8 cellular contexts compared by ENCODE assay signal in the genomic region with DNA sequence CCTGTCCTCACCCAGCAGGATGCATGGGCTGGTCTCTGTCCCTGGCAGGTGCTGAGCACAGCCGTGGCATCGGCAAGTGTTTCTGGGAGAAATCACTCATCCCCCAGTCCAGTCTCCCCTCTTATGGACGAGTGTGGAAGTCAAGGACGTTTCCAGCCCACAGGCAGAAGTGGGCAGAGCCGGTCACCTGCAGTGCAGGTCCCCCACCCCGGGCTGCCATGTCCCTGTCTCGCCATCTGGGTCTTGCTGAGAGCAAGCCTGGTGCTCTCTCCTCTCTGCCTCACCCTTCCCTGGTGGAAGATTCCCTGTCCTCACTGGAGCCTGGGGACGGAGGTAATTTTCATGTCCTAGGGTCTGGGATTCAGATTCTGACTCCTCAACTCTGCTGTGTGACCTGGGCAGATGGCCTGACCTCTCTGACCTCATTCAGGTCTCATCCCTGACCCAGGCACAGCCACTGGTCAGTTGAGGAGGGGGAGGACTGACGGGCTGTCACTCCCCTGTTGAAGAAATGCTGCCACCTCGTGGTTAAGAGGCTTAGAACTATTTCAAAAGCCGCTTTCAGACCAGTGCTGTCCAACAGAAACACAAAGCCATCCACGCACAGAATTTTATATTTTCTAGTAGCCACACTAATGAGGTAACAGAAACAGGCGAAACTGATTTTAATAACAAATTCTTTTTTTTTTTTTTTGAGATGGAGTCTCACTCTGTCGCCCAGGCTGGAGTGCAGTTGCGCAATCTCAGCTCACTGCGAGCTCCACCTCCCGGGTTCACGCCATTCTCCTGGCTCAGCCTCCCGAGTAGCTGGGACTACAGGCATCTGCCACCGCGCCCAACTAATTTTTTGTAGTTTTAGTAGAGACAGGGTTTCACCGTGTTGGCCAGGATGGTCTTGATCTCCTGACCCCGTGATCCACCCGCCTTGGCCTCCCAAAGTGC. TPM values are rescaled to one million over a fixed set of nuclear protein-coding genes. Genes with fewer than 3 reads are reported as not detected.
DNase-seq lines count a peak whose midpoint lies in the region; ATAC-seq and TF ChIP-seq lines count a peak whose summit lies in the region.

No MANE protein-coding gene starts in this region.

- TF ChIP-seq CTCF in GM12865 (IDR thresholded peaks at IDR 0.05; ENCODE audit: insufficient read depth, low read depth, low read length, missing control alignments) (peak; percentile 55), sigmoid colon (IDR thresholded peaks at IDR 0.05) (peak; percentile 44 to 61 (median 58))

- H3K4me1 ChIP-seq in adipocyte (ENCODE audit: control insufficient read depth, insufficient read depth, low read length) (peaks cover 22% of the 10 kb centered on the region), right cardiac atrium (ENCODE audit: control insufficient read depth, insufficient read depth, low read length) (no peaks in the 10 kb centered on the region), sigmoid colon (peaks cover 0 to 23% (median 22%) of the 10 kb centered on the region in 4 donors)

- H3K9ac ChIP-seq in adipocyte (ENCODE audit: low read length) = peak overlapping the region; percentile 77

- H3K36me3 ChIP-seq in adipocyte (ENCODE audit: control insufficient read depth, insufficient read depth, low read length, severe bottlenecking) = no peaks in the 10 kb centered on the region
- no peaks in the 10 kb centered on the region for H3K36me3 ChIP-seq in sigmoid colon

- ATAC-seq in right cardiac atrium (peak; percentile 53 to 55), GM21717 (IDR thresholded peaks at IDR 0.05; ENCODE audit: unreplicated experiment) (no peak), GM21723 (IDR thresholded peaks at IDR 0.05; ENCODE audit: unreplicated experiment) (no peak)

- no peak overlapping the region for H3K27ac ChIP-seq in right cardiac atrium (ENCODE audit: low read length)
- no peak overlapping the region for H3K27ac ChIP-seq in sigmoid colon

- H3K27me3 ChIP-seq in adipocyte (replicated peaks; ENCODE audit: control insufficient read depth, insufficient read depth, low read length) (peaks cover 16% of the 10 kb centered on the region), right cardiac atrium (ENCODE audit: control insufficient read depth, insufficient read depth) (no peaks in the 10 kb centered on the region), sigmoid colon (peaks cover 13 to 41% (median 32%) of the 10 kb centered on the region in 3 donors)

- 48% methylated on average over 24 of the region's 24 CpGs for WGBS in right cardiac atrium
- whole genome bisulfite sequencing in sigmoid colon, 2 donors = 39 to 56% methylated on average over 24 of the region's 24 CpGs

- H3K4me3 ChIP-seq in GM12865 (ENCODE audit: low read depth, low read length) (no peak overlapping the region), adipocyte (ENCODE audit: low read length) (peak overlapping the region; percentile 78), right cardiac atrium (ENCODE audit: low read length) (no peak overlapping the region), sigmoid colon (no peak overlapping the region)

- no peak for TF ChIP-seq POLR2A in sigmoid colon (IDR thresholded peaks at IDR 0.05)

- TF ChIP-seq EP300 in sigmoid colon (IDR thresholded peaks at IDR 0.05) = no peak

- H3K9me3 ChIP-seq in adipocyte (ENCODE audit: control insufficient read depth, low read length) (no peaks in the 10 kb centered on the region), right cardiac atrium (ENCODE audit: control insufficient read depth, low read length) (no peaks in the 10 kb centered on the region), sigmoid colon (no peaks in the 10 kb centered on the region)

- DNase-seq in Ammon's horn (ENCODE audit: low spot score) (peak; percentile 75), GM12865 (ENCODE audit: low read depth) (peak; percentile 68), NCI-H2029 treated with DMSO at 0.1 percent for 48 hours (lab: John Stamatoyannopoulos, UW) (peak; percentile 33), adipocyte (ENCODE audit: low read depth) (peak; percentile 94), right cardiac atrium (peak in 2 of 3 donors; percentile 46 to 70), sigmoid colon (no peak)

- intact Hi-C loops in right cardiac atrium (cut with DNase I) = loop anchor here (2.0 to 5.0 kb wide), 3 partner anchors 122 to 127 kb away; no protein-coding TSS in a partner anchor
- intact Hi-C loops in sigmoid colon (cut with DNase I) = loop anchor here (1.0 to 5.0 kb wide), 2 partner anchors 125 to 352 kb away; no protein-coding TSS in a partner anchor

RNA-seq across cellular contexts. Expression of a gene that starts 1.8 kb away (rescaled TPM):
- total RNA-seq in right cardiac atrium = 1 to 10 TPM in 3 of 4 donors, under 1 TPM in 1; 0.34 to 1.3 (median 1.1) TPM
- polyA plus RNA-seq in right cardiac atrium = 1.5 TPM
- total RNA-seq in sigmoid colon = 1 to 10 TPM in 3 of 4 donors, under 1 TPM in 1; 0.54 to 8.3 (median 3.0) TPM
- polyA plus RNA-seq in sigmoid colon = 1 to 10 TPM in 2 of 3 donors, under 1 TPM in 1; 0.46 to 2.4 (median 1.8) TPM

RNA-seq across cellular contexts. Expression of a gene that starts 14.2 kb away (rescaled TPM):
- total RNA-seq in right cardiac atrium (under 1 TPM in 1 of 4 donors, not detected in 3; 0.12 TPM), sigmoid colon (under 1 TPM in 1 of 4 donors, not detected in 3; 0.28 TPM)
- polyA plus RNA-seq in right cardiac atrium (0.09 TPM), sigmoid colon (under 1 TPM in 1 of 3 donors, not detected in 2; 0.04 TPM)

Comparison
In these comparisons a context has a peak if more than half of its experiments do, and no peak if none do; other contexts are left out.
1. ATAC-seq: peak in right cardiac atrium (2 of 2); none in GM21717 (single experiment) and GM21723 (single experiment).